Comparison of ENCODE assay signal across 12 cellular contexts in genomic region chr16:85327731-85328664, GRCh38.
A peak's percentile ranks its signal among the peaks of the same experiment; 100 is the strongest.
DNase-seq lines count a peak whose midpoint lies in the region; ATAC-seq, FAIRE-seq and TF ChIP-seq lines count a peak whose summit lies in the region.
"Had no signal": no experiment of that assay in that cellular context is flagged by ENCODE, and none has a peak within 500 bp of the region (broad histone marks: within the 10 kb centered on the region; RNA-seq: fewer than 3 reads in every experiment).

No MANE protein-coding gene starts in this region.

- H3K27me3 ChIP-seq in astrocyte (ENCODE audit: insufficient read depth, low read length) (no peaks in the 10 kb centered on the region), mesendoderm (ENCODE audit: insufficient read depth, low read length, poor library complexity) (no peaks in the 10 kb centered on the region)

- H3K9me3 ChIP-seq in astrocyte (ENCODE audit: insufficient read depth, low read depth, low read length) = peaks cover 6% of the 10 kb centered on the region
- H3K9me3 ChIP-seq: prostate gland had no signal

- peak overlapping the region; percentile 6 for H3K4me3 Mint-ChIP-seq in astrocyte (ENCODE audit: unreplicated experiment)

- H3K18ac ChIP-seq in mesendoderm (ENCODE audit: low read length) = peak overlapping the region; percentile 99

- H2AK5ac ChIP-seq in mesendoderm (ENCODE audit: low read length) = peak overlapping the region; percentile 55

- H4K5ac ChIP-seq in mesendoderm (ENCODE audit: low read length) = no peak overlapping the region

- no peak overlapping the region for H2AFZ ChIP-seq in astrocyte (ENCODE audit: low read depth, low read length)

- H3K9me3 Mint-ChIP-seq in astrocyte (ENCODE audit: unreplicated experiment) = peaks cover 2% of the 10 kb centered on the region

- H4K8ac ChIP-seq in mesendoderm (ENCODE audit: low read depth, low read length) = no peak overlapping the region

- H3K27ac ChIP-seq in astrocyte (ENCODE audit: low read depth, low read length) (peak overlapping the region; percentile 9), mesendoderm (ENCODE audit: low read depth, low read length) (peak overlapping the region; percentile 99)
- H3K27ac ChIP-seq: epithelial cell of prostate, prostate gland had no signal

- peak overlapping the region; percentile 84 for H3K4ac ChIP-seq in mesendoderm (ENCODE audit: low read depth, low read length)

- H3K79me1 ChIP-seq in mesendoderm (ENCODE audit: low read length) = no peaks in the 10 kb centered on the region

- DNase-seq in DMS 273 treated with DMSO at 0.1 percent for 48 hours (lab: John Stamatoyannopoulos, UW) (peak; percentile 49), NCI-H1436 (lab: John Stamatoyannopoulos, UW) (peak; percentile 79), astrocyte (ENCODE audit: low read depth) (no peak), mesendoderm (peak; percentile 99), pons (ENCODE audit: low spot score) (no peak), HCEC 1CT (no peak)
- DNase-seq in activated T-cell treated with anti-CD3 and anti-CD28 coated beads, Interleukin-2, amount 50 U/mL, for 48 hours = no peak
- DNase-seq: stimulated activated naive CD4-positive, alpha-beta T cell treated with Interleukin-2 at 50 U/mL for 16 hours had no signal

- H3K79me2 ChIP-seq in astrocyte (ENCODE audit: insufficient read depth, low read length) (no peaks in the 10 kb centered on the region), mesendoderm (ENCODE audit: control insufficient read depth, insufficient read depth, low read length) (no peaks in the 10 kb centered on the region)

- H2BK15ac ChIP-seq in mesendoderm (replicated peaks; ENCODE audit: low read depth) = no peak overlapping the region

- no peak overlapping the region for H3K23ac ChIP-seq in mesendoderm (ENCODE audit: low read length)

- H3K36me3 ChIP-seq in astrocyte (ENCODE audit: insufficient read depth, low read length) (no peaks in the 10 kb centered on the region), mesendoderm (ENCODE audit: control insufficient read depth, insufficient read depth, low read length) (no peaks in the 10 kb centered on the region)
- H3K36me3 ChIP-seq: prostate gland had no signal

- ATAC-seq in GM18873 (IDR thresholded peaks at IDR 0.05; ENCODE audit: low FRiP score, unreplicated experiment) = no peak

- H3K36me3 Mint-ChIP-seq in astrocyte (ENCODE audit: low read depth, unreplicated experiment) = peaks cover 5% of the 10 kb centered on the region

- peak overlapping the region; percentile 60 for H3K4me2 ChIP-seq in astrocyte (ENCODE audit: low read length)
- peak overlapping the region; percentile 87 for H3K4me2 ChIP-seq in mesendoderm (ENCODE audit: low read length)

- H3K9ac ChIP-seq in astrocyte (ENCODE audit: low read length) (peak overlapping the region; percentile 18), mesendoderm (ENCODE audit: low read length) (peak overlapping the region; percentile 77)

- FAIRE-seq in astrocyte (lab: Jason Lieb, UNC) = no peak
- FAIRE-seq: H54 had no signal

- peaks cover 20% of the 10 kb centered on the region for H3K4me1 Mint-ChIP-seq in astrocyte (ENCODE audit: low read depth, unreplicated experiment)

- H3K27me3 Mint-ChIP-seq in astrocyte (ENCODE audit: low read depth, unreplicated experiment) = peaks cover 5% of the 10 kb centered on the region

- peak overlapping the region; percentile 92 for H3K56ac ChIP-seq in mesendoderm (ENCODE audit: low read length)

- H4K20me1 ChIP-seq in astrocyte (ENCODE audit: insufficient read depth, low read length) = peaks cover 74% of the 10 kb centered on the region

- no peak overlapping the region for H3K27ac Mint-ChIP-seq in astrocyte (ENCODE audit: unreplicated experiment)

- peak overlapping the region; percentile 99 for H2BK5ac ChIP-seq in mesendoderm (ENCODE audit: low read length)

- peak overlapping the region; percentile 92 for H2BK120ac ChIP-seq in mesendoderm (ENCODE audit: low read depth, low read length)

- H3K4me1 ChIP-seq in astrocyte (ENCODE audit: insufficient read depth, low read length) (peaks cover 39% of the 10 kb centered on the region), mesendoderm (ENCODE audit: control insufficient read depth, low read depth, low read length) (peaks cover 21% of the 10 kb centered on the region)

- TF ChIP-seq CTCF in astrocyte (IDR thresholded peaks at IDR 0.05; ENCODE audit: insufficient read depth, low read depth, low read length) = no peak

- WGBS in mesendoderm (ENCODE audit: extremely low coverage, insufficient coverage, low lambda C conversion rate) = no CpG with 5 or more reads among the region's 21 CpGs

- no peak overlapping the region for H3K4me3 ChIP-seq in astrocyte (ENCODE audit: insufficient read depth, low read depth, low read length)
- H3K4me3 ChIP-seq in mesendoderm (ENCODE audit: low read length) = no peak overlapping the region
- H3K4me3 ChIP-seq: prostate gland had no signal

Comparison
In these comparisons a context has a peak if more than half of its experiments do, and no peak if none do; other contexts are left out.
1. DNase-seq: peak in DMS 273 treated with DMSO at 0.1 percent for 48 hours (single experiment), NCI-H1436 (single experiment) and mesendoderm (single experiment); none in astrocyte (single experiment), activated T-cell treated with anti-CD3 and anti-CD28 coated beads, Interleukin-2, amount 50 U/mL, for 48 hours (0 of 2), pons (single experiment) and HCEC 1CT (single experiment).